ENCODE assay signal across 22 cellular contexts in the genomic region with DNA sequence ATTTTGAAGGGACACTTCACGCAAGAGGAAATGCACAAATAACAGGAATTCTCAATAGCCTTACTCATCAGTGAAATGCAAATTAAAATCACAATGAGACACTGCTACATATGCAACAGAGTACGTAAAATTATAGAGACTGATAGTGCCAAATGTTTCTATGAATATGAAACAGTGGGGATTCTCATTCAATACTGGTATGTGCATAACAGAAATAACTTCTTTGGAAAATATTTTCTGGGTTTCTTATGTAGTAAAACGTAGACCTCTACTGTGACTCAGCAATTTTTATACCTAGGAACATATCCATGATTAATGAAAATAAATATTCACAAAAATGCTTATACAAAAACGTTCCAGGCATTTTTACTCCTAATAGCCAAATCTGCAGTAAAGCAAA.
"Had no signal": no experiment of that assay in that cellular context is flagged by ENCODE, and none has a peak within 500 bp of the region (broad histone marks: within the 10 kb centered on the region; RNA-seq: fewer than 3 reads in every experiment).

No MANE protein-coding gene starts in this region.

- H3K27me3 ChIP-seq: gastroesophageal sphincter, neural progenitor cell, pancreas, stomach, upper lobe of right lung had no signal

- ATAC-seq: activated CD8-positive, alpha-beta T cell treated with anti-CD3 and anti-CD28 coated beads for 36 hours; activated T-cell treated with anti-CD3 and anti-CD28 coated beads, Interleukin-2, amount 50 U/mL, for 4 hours; gastroesophageal sphincter; left lobe of liver; pancreas; upper lobe of right lung had no signal

- H3K4me2 ChIP-seq: neural progenitor cell had no signal

- H3K27ac ChIP-seq: epithelial cell of prostate, gastroesophageal sphincter, neural progenitor cell, pancreas, stomach, thoracic aorta, upper lobe of right lung had no signal

- H3K9ac ChIP-seq: neural progenitor cell had no signal

- H3K4me1 ChIP-seq: pancreas, stomach, upper lobe of right lung had no signal

- DNase-seq: activated B cell treated with CpG ODN at 0.5 μM for 24 hours; activated CD4-positive, alpha-beta T cell treated with anti-CD3 and anti-CD28 coated beads for 48 hours; activated CD8-positive, alpha-beta T cell treated with anti-CD3 and anti-CD28 coated beads for 36 hours; activated effector memory CD4-positive, alpha-beta T cell treated with Interleukin-2 at 50 U/mL for 16 hours; activated naive CD4-positive, alpha-beta T cell treated with anti-CD3 and anti-CD28 coated beads, Interleukin-2, amount 50 U/mL, for 16 hours; activated T-cell treated with anti-CD3 and anti-CD28 coated beads, Interleukin-2, amount 50 U/mL, for 4 hours; central memory CD4-positive, alpha-beta T cell; cortex of kidney; effector CD4-positive, alpha-beta T cell; islet precursor cell; naive B cell; pancreas; stimulated activated CD4-positive, alpha-beta T cell treated with anti-CD3 and anti-CD28 coated beads, Interleukin-1b, Interleukin-23, amount 100 ng/mL, for 48 hours; stomach; T-helper 2 cell; upper lobe of right lung had no signal

- H3K9me3 ChIP-seq: gastroesophageal sphincter, pancreas, stomach, thoracic aorta, upper lobe of right lung had no signal

- H3K4me3 ChIP-seq: gastroesophageal sphincter, neural progenitor cell, pancreas, stomach, thoracic aorta, upper lobe of right lung had no signal

- H3K36me3 ChIP-seq: gastroesophageal sphincter, neural progenitor cell, pancreas, stomach, thoracic aorta, upper lobe of right lung had no signal

- FAIRE-seq: pancreas, TTC549 had no signal
